ENCODE assay signal across 9 cellular contexts in the genomic region with DNA sequence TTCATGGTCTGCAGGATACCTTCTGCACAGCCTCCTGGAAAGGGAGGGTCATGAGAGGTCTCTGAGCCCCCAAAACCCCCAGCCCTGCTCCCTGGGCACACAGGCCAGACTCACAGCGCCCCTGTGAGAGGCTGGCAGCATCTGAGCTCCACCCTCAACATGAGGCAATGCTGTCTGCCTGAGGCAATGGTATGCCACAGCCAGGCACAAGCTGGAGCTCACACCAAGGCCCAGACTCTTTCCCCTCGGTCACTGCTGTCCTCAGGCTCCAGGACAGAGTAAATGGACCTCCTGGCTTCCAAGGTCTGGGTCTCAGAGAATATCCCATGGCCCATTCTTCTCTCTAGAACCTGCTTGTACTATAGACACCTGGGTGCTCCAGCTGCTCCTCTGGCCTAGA. TPM values are rescaled to one million over a fixed set of nuclear protein-coding genes. Genes with fewer than 3 reads are reported as not detected.
DNase-seq lines count a peak whose midpoint lies in the region; ATAC-seq and TF ChIP-seq lines count a peak whose summit lies in the region.
"Had no signal": no experiment of that assay in that cellular context is flagged by ENCODE, and none has a peak within 500 bp of the region (broad histone marks: within the 10 kb centered on the region; RNA-seq: fewer than 3 reads in every experiment).

No MANE protein-coding gene starts in this region.

- H2AFZ ChIP-seq in PC-3 (ENCODE audit: low read length), result no peak overlapping the region

- peaks cover 62 to 72% of the 10 kb centered on the region in 2 donors for H3K36me3 Mint-ChIP-seq in CD14-positive monocyte

- no peaks in the 10 kb centered on the region for H3K9me3 ChIP-seq in DOHH2 (ENCODE audit: control insufficient read depth, insufficient read depth, low read length)
- no peaks in the 10 kb centered on the region for H3K9me3 ChIP-seq in adipocyte (ENCODE audit: control insufficient read depth, low read length)
- H3K9me3 ChIP-seq in prostate gland, result no peaks in the 10 kb centered on the region
- H3K9me3 ChIP-seq in PC-3 (ENCODE audit: low read length), result no peaks in the 10 kb centered on the region

- no peaks in the 10 kb centered on the region for H3K9me2 ChIP-seq in DOHH2 (replicated peaks; ENCODE audit: control insufficient read depth, low read length)
- H3K9me2 ChIP-seq in PC-3 (replicated peaks; ENCODE audit: low read length), result no peaks in the 10 kb centered on the region

- H3K4me1 ChIP-seq in DOHH2 (ENCODE audit: control insufficient read depth, low read length) (peaks cover 75% of the 10 kb centered on the region), adipocyte (ENCODE audit: control insufficient read depth, insufficient read depth, low read length) (peaks cover 16% of the 10 kb centered on the region), prostate gland (replicated peaks) (peaks cover under 1% of the 10 kb centered on the region), PC-3 (ENCODE audit: insufficient read depth, low read length) (peaks cover 7% of the 10 kb centered on the region)

- H3K79me2 ChIP-seq in DOHH2 (ENCODE audit: control insufficient read depth, low read length) (peaks cover 83% of the 10 kb centered on the region), PC-3 (ENCODE audit: low read length) (peaks cover 30% of the 10 kb centered on the region; the same call in 1 of the 2 replicates)

- no peak for TF ChIP-seq POLR2A in prostate gland (IDR thresholded peaks at IDR 0.05)

- H3K9me3 Mint-ChIP-seq in CD14-positive monocyte, result no peaks in the 10 kb centered on the region

- peaks cover 91% of the 10 kb centered on the region for H3K36me3 ChIP-seq in DOHH2 (ENCODE audit: control insufficient read depth, low read length)
- H3K36me3 ChIP-seq in adipocyte (ENCODE audit: control insufficient read depth, insufficient read depth, low read length, severe bottlenecking), result peaks cover 48% of the 10 kb centered on the region
- H3K36me3 ChIP-seq in prostate gland, result peaks cover 6 to 33% of the 10 kb centered on the region in 2 donors
- peaks cover 35% of the 10 kb centered on the region for H3K36me3 ChIP-seq in PC-3 (ENCODE audit: low read depth, low read length)

- CTCF ChIA-PET in PC-3 (lab: Charles Lee), result no interaction called here

- peak overlapping the region; percentile 46 to 85 (median 64) for H3K27ac Mint-ChIP-seq in CD14-positive monocyte

- no peak for ATAC-seq in PC-3

- peaks cover 4% of the 10 kb centered on the region; the same call in 1 of the 2 replicates for H3F3A ChIP-seq in DOHH2 (ENCODE audit: control insufficient read depth, insufficient read depth)
- no peaks in the 10 kb centered on the region for H3F3A ChIP-seq in PC-3 (ENCODE audit: low read length, unreplicated experiment)

- POLR2A ChIA-PET in PC-3 (lab: Charles Lee; ENCODE audit: unreplicated experiment), result no interaction called here

- intact Hi-C loops in CD14-positive monocyte (cut with micrococcal nuclease) (loop anchor here (5.0 kb wide), 1 partner anchor 124 kb away; no protein-coding TSS in a partner anchor), prostate gland (cut with DNase I) (no loop called here), PC-3 (cut with micrococcal nuclease) (no loop called here)

- peaks cover 86% of the 10 kb centered on the region for H3K4me1 Mint-ChIP-seq in CD14-positive monocyte

- no peak overlapping the region for H3K4me3 Mint-ChIP-seq in CD14-positive monocyte

- 75% methylated on average over 2 of the region's 2 CpGs for whole genome bisulfite sequencing in prostate gland

- H3K4me2 ChIP-seq in DOHH2 (ENCODE audit: low read length) (no peak overlapping the region), PC-3 (ENCODE audit: low read length) (no peak overlapping the region)

- H4K20me1 ChIP-seq in DOHH2 (ENCODE audit: control insufficient read depth, insufficient read depth, low read depth, low read length) (0 out of 2 replicates have a peak, but pooled peaks cover 3% of the 10 kb centered on the region), PC-3 (ENCODE audit: low read length) (peaks cover 23% of the 10 kb centered on the region)

- H3K9ac ChIP-seq in adipocyte (ENCODE audit: low read length) (no peak overlapping the region), PC-3 (ENCODE audit: low read length) (no peak overlapping the region)

- peaks cover 0 to 3% (median 0%) of the 10 kb centered on the region in 3 donors for H3K27me3 Mint-ChIP-seq in CD14-positive monocyte (ENCODE audit: low read depth in 3 of 3)

- no peak for DNase-seq in CD14-positive monocyte (ENCODE audit: low spot score)
- DNase-seq in adipocyte (ENCODE audit: low read depth), result peak; percentile 51
- DNase-seq in prostate gland (ENCODE audit: low spot score), result no peak
- DNase-seq in PC-3, result no peak
- DNase-seq in activated CD8-positive, alpha-beta memory T cell treated with anti-CD3 and anti-CD28 coated beads for 24 hours, result no peak
- DNase-seq in effector CD8-positive, alpha-beta T cell (lab: John Stamatoyannopoulos, UW), result no peak
- DNase-seq: DMS79 treated with DMSO at 0.1 percent for 48 hours, NCI-H1694 treated with DMSO at 0.1 percent for 48 hours had no signal

- peak overlapping the region; percentile 8; the same call in 1 of the 2 replicates for H3K27ac ChIP-seq in DOHH2 (ENCODE audit: low read depth, low read length)
- peak overlapping the region; percentile 42 to 51 for H3K27ac ChIP-seq in prostate gland
- H3K27ac ChIP-seq in PC-3 (ENCODE audit: low read length), result no peak overlapping the region

- H3K27me3 ChIP-seq in DOHH2 (ENCODE audit: control insufficient read depth, low read length) (no peaks in the 10 kb centered on the region), adipocyte (replicated peaks; ENCODE audit: control insufficient read depth, insufficient read depth, low read length) (no peaks in the 10 kb centered on the region), prostate gland (replicated peaks; ENCODE audit: insufficient read depth) (no peaks in the 10 kb centered on the region), PC-3 (ENCODE audit: low read length) (no peaks in the 10 kb centered on the region)

- TF ChIP-seq CTCF in CD14-positive monocyte (IDR thresholded peaks at IDR 0.05) (no peak), DOHH2 (IDR thresholded peaks at IDR 0.05; ENCODE audit: low read depth, low read length, poor library complexity, severe bottlenecking) (no peak), prostate gland (IDR thresholded peaks at IDR 0.05) (no peak), PC-3 (conservative IDR thresholded peaks at IDR 0.05; ENCODE audit: low read depth, low read length) (no peak)

- BruUV-seq in PC-3 (replicated peaks; lab: Mats Ljungman, UMichigan), result no TSS peak

- H3K4me3 ChIP-seq in DOHH2 (ENCODE audit: low read length) (no peak overlapping the region), adipocyte (ENCODE audit: low read length) (no peak overlapping the region), prostate gland (no peak overlapping the region), PC-3 (ENCODE audit: low read length) (no peak overlapping the region)

RNA-seq across cellular contexts. Expression of gene MEF2D, which starts 17.2 kb away (rescaled TPM):
- 1 to 10 TPM; 4.5 to 8.0 TPM for polyA plus RNA-seq in CD14-positive monocyte
- total RNA-seq in prostate gland (100 to 1,000 TPM in 1 of 2 donors, 10 to 100 TPM in 1; 52.1 to 128 TPM), PC-3 (2014; rRNA removed) (17.3 and 27.4 TPM in 2 replicates)

Comparison
In these comparisons a context has a peak if more than half of its experiments do, and no peak if none do; other contexts are left out.
1. intact Hi-C loops: an anchor here in CD14-positive monocyte (5.0 kb wide); none called in prostate gland and PC-3.